ENCODE assay signal across 8 cellular contexts in the genomic region with DNA sequence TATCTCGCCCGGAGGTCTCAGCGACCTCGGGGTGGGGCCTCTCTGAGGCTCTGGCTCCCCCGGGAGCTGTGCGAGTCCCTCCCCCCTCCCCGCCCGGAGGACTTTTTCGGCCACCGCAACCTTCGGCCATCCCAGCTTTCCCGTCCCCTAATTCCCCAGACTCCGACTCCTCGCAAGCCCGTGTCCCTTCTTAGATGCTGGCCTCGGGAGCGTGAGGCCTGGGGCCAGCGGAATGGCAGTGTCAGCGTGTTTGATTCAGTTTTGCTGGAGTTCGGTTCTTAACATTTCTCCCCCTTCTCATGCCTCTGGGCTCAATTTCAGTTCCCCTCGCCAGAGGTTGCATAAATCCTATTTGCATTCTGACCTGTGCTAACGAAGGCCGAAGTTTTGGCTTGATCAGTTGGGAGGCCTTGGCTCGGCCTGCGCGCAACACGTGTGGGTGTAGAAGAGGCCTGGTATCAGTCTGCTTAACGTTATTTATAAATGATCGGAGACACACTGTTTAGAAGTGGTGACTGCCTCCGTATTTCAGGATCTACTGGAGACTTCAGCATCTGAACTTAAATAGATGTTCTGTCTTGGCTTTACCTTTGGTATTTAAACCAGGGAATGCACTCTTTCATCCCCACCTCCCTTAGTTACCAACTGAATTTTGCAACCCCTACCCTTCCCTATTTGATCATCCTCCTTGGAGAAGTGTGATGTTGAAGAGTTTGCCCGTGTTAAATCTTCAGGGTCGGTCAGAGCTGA. TPM values are rescaled to one million over a fixed set of nuclear protein-coding genes. Genes with fewer than 3 reads are reported as not detected.
DNase-seq lines count a peak whose midpoint lies in the region; ATAC-seq, FAIRE-seq and TF ChIP-seq lines count a peak whose summit lies in the region.

No MANE protein-coding gene starts in this region.

- H3K4me1 Mint-ChIP-seq in chondrocyte (ENCODE audit: low read depth): peaks cover 52% of the 10 kb centered on the region

- TF ChIP-seq CTCF in chondrocyte (IDR thresholded peaks at IDR 0.05): no peak

- no peaks in the 10 kb centered on the region for H3K27me3 Mint-ChIP-seq in chondrocyte (ENCODE audit: low read depth)

- peak; percentile 0 for DNase-seq in SKM-1 (lab: John Stamatoyannopoulos, UW; ENCODE audit: unreplicated experiment)
- no peak for DNase-seq in SKM-1 treated with dmso at 0.1 percent for 144 hours (lab: John Stamatoyannopoulos, UW; ENCODE audit: unreplicated experiment)
- no peak for DNase-seq in chondrocyte (ENCODE audit: low spot score)
- DNase-seq in kidney tubule cell (ENCODE audit: low spot score): peak; percentile 27
- peak; percentile 11 to 22 for DNase-seq in stimulated activated CD4-positive, alpha-beta T cell treated with anti-CD3 and anti-CD28 coated beads, Interleukin-1b, Interleukin-23, amount 100 ng/mL, for 4 hours (ENCODE audit: low read depth in 2 of 2)
- DNase-seq in HK-2 (ENCODE audit: unreplicated experiment): no peak
- DNase-seq in frontal cortex (ENCODE audit: low spot score in 2 of 2): no peak

- FAIRE-seq in frontal cortex (lab: Jason Lieb, UNC): no peak

- H3K27ac Mint-ChIP-seq in chondrocyte (ENCODE audit: unreplicated experiment): peak overlapping the region; percentile 95

- H3K36me3 Mint-ChIP-seq in chondrocyte (ENCODE audit: low read depth): peaks cover 7% of the 10 kb centered on the region

- no peaks in the 10 kb centered on the region for H3K9me3 Mint-ChIP-seq in chondrocyte (ENCODE audit: low read depth)

- peak; percentile 8 for ATAC-seq in SK-N-SH treated with all-trans-retinoic acid at 6 μM for 48 hours

- peak overlapping the region; percentile 79 for H3K4me3 Mint-ChIP-seq in chondrocyte (ENCODE audit: unreplicated experiment)

TF ChIP-seq in SK-N-SH treated with all-trans-retinoic acid at 6 μM for 48 hours, 23 proteins besides CTCF, POLR2A, EP300 and RAD21:
- TF ChIP-seq ISL1 (CRISPR knock-in tag; IDR thresholded peaks at IDR 0.05): no peak
- no peak for TF ChIP-seq ESRRG (CRISPR knock-in tag; IDR thresholded peaks at IDR 0.05)
- no peak for TF ChIP-seq RARB (CRISPR knock-in tag; IDR thresholded peaks at IDR 0.05)
- no peak for TF ChIP-seq OSR1 (CRISPR knock-in tag; IDR thresholded peaks at IDR 0.05)
- TF ChIP-seq SNAI2 (CRISPR knock-in tag; IDR thresholded peaks at IDR 0.05): no peak
- TF ChIP-seq TOX (CRISPR knock-in tag; IDR thresholded peaks at IDR 0.05; ENCODE audit: borderline replicate concordance): no peak
- no peak for TF ChIP-seq PPARA (CRISPR knock-in tag; IDR thresholded peaks at IDR 0.05; ENCODE audit: borderline replicate concordance)
- no peak for TF ChIP-seq ZC3H10 (CRISPR knock-in tag; IDR thresholded peaks at IDR 0.05)
- no peak for TF ChIP-seq ZNF70 (CRISPR knock-in tag; IDR thresholded peaks at IDR 0.05)
- TF ChIP-seq ZFP30 (CRISPR knock-in tag; IDR thresholded peaks at IDR 0.05): no peak
- TF ChIP-seq ZNF565 (CRISPR knock-in tag; conservative IDR thresholded peaks at IDR 0.05; ENCODE audit: low read depth): no peak
- TF ChIP-seq BACH2 (CRISPR knock-in tag; IDR thresholded peaks at IDR 0.05; ENCODE audit: borderline replicate concordance): no peak
- no peak for TF ChIP-seq TCF4 (CRISPR knock-in tag; IDR thresholded peaks at IDR 0.05; ENCODE audit: borderline replicate concordance)
- TF ChIP-seq ARNTL (CRISPR knock-in tag; IDR thresholded peaks at IDR 0.05; ENCODE audit: borderline replicate concordance, low read depth): no peak
- TF ChIP-seq, protein P1, sequence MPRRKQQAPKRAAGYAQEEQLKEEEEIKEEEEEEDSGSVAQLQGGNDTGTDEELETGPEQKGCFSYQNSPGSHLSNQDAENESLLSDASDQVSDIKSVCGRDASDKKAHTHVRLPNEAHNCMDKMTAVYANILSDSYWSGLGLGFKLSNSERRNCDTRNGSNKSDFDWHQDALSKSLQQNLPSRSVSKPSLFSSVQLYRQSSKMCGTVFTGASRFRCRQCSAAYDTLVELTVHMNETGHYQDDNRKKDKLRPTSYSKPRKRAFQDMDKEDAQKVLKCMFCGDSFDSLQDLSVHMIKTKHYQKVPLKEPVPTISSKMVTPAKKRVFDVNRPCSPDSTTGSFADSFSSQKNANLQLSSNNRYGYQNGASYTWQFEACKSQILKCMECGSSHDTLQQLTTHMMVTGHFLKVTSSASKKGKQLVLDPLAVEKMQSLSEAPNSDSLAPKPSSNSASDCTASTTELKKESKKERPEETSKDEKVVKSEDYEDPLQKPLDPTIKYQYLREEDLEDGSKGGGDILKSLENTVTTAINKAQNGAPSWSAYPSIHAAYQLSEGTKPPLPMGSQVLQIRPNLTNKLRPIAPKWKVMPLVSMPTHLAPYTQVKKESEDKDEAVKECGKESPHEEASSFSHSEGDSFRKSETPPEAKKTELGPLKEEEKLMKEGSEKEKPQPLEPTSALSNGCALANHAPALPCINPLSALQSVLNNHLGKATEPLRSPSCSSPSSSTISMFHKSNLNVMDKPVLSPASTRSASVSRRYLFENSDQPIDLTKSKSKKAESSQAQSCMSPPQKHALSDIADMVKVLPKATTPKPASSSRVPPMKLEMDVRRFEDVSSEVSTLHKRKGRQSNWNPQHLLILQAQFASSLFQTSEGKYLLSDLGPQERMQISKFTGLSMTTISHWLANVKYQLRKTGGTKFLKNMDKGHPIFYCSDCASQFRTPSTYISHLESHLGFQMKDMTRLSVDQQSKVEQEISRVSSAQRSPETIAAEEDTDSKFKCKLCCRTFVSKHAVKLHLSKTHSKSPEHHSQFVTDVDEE (CRISPR knock-in tag; IDR thresholded peaks at IDR 0.05): no peak
- TF ChIP-seq ZNF8 (CRISPR knock-in tag; IDR thresholded peaks at IDR 0.05): no peak
- TF ChIP-seq, protein P2, sequence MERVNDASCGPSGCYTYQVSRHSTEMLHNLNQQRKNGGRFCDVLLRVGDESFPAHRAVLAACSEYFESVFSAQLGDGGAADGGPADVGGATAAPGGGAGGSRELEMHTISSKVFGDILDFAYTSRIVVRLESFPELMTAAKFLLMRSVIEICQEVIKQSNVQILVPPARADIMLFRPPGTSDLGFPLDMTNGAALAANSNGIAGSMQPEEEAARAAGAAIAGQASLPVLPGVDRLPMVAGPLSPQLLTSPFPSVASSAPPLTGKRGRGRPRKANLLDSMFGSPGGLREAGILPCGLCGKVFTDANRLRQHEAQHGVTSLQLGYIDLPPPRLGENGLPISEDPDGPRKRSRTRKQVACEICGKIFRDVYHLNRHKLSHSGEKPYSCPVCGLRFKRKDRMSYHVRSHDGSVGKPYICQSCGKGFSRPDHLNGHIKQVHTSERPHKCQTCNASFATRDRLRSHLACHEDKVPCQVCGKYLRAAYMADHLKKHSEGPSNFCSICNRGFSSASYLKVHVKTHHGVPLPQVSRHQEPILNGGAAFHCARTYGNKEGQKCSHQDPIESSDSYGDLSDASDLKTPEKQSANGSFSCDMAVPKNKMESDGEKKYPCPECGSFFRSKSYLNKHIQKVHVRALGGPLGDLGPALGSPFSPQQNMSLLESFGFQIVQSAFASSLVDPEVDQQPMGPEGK (CRISPR knock-in tag; IDR thresholded peaks at IDR 0.05; ENCODE audit: borderline replicate concordance): no peak
- no peak for TF ChIP-seq ZFP3 (CRISPR knock-in tag; IDR thresholded peaks at IDR 0.05)

RNA-seq across cellular contexts. Expression of a gene that starts 0.8 kb away (rescaled TPM):
- 754 to 1,782 TPM (median 760 TPM) in 3 replicates for total RNA-seq in chondrocyte
- 194 TPM for total RNA-seq in frontal cortex

RNA-seq across cellular contexts. Expression of a gene that starts 34.7 kb away (rescaled TPM):
- total RNA-seq in chondrocyte (39.3 to 49.5 TPM (median 44.0 TPM) in 3 replicates), frontal cortex (56.3 TPM)

Comparison
In these comparisons a context has a peak if more than half of its experiments do, and no peak if none do; other contexts are left out.
1. DNase-seq: peak in SKM-1 (single experiment), kidney tubule cell (single experiment) and stimulated activated CD4-positive, alpha-beta T cell treated with anti-CD3 and anti-CD28 coated beads, Interleukin-1b, Interleukin-23, amount 100 ng/mL, for 4 hours (2 of 2); none in SKM-1 treated with dmso at 0.1 percent for 144 hours (single experiment), chondrocyte (single experiment), HK-2 (single experiment) and frontal cortex (0 of 2).